30 cellular contexts compared by ENCODE assay signal in genomic region chr7:7481801-7482200, GRCh38. TPM values are rescaled to one million over a fixed set of nuclear protein-coding genes. Genes with fewer than 3 reads are reported as not detected.
"Had no signal": no experiment of that assay in that cellular context is flagged by ENCODE, and none has a peak within 500 bp of the region (broad histone marks: within the 10 kb centered on the region; RNA-seq: fewer than 3 reads in every experiment).

No MANE protein-coding gene starts in this region.

- H3K9me3 ChIP-seq: colonic mucosa, esophagus squamous epithelium, gastrocnemius medialis had no signal

- FAIRE-seq: colon, endometrium, endothelial cell of umbilical vein, frontal cortex had no signal

- H3K36me3 ChIP-seq: colonic mucosa, esophagus muscularis mucosa, esophagus squamous epithelium, heart left ventricle, heart right ventricle had no signal

- H3K27me3 ChIP-seq: colonic mucosa, dorsolateral prefrontal cortex, esophagus muscularis mucosa, esophagus squamous epithelium, foreskin keratinocyte, gastrocnemius medialis, gastroesophageal sphincter, heart left ventricle, heart right ventricle, hepatocyte had no signal

- DNase-seq: colonic mucosa; cortex of kidney; dorsolateral prefrontal cortex; effector CD4-positive, alpha-beta T cell; effector CD8-positive, alpha-beta T cell; effector memory CD4-positive, alpha-beta T cell; effector memory CD8-positive, alpha-beta T cell; endodermal cell; erythroblast; esophagus squamous epithelium; foreskin fibroblast; foreskin keratinocyte; foreskin melanocyte; gastrocnemius medialis; glutamatergic neuron; head of caudate nucleus; heart left ventricle; heart right ventricle had no signal

- H3K79me2 ChIP-seq: hepatocyte had no signal

- ATAC-seq: effector memory CD8-positive, alpha-beta T cell; esophagus mucosa; foreskin keratinocyte; gastrocnemius medialis; gastroesophageal sphincter; heart left ventricle; heart right ventricle had no signal

- H3K4me2 ChIP-seq: hepatocyte had no signal

- H3K4me1 ChIP-seq: colonic mucosa, esophagus muscularis mucosa, esophagus squamous epithelium, foreskin keratinocyte, gastrocnemius medialis, gastroesophageal sphincter, heart left ventricle had no signal

- H3K27ac ChIP-seq: colonic mucosa, coronary artery, dorsolateral prefrontal cortex, epithelial cell of prostate, esophagus muscularis mucosa, esophagus squamous epithelium, foreskin keratinocyte, gastrocnemius medialis, gastroesophageal sphincter, heart left ventricle, heart right ventricle, hepatocyte had no signal

- H3K4me3 ChIP-seq: colonic mucosa, coronary artery, dorsolateral prefrontal cortex, esophagus muscularis mucosa, esophagus squamous epithelium, gastrocnemius medialis, gastroesophageal sphincter, heart left ventricle, heart right ventricle, hepatocyte had no signal

- H2AFZ ChIP-seq: hepatocyte had no signal

RNA-seq across cellular contexts. Expression of gene COL28A1, which starts 53.9 kb away (rescaled TPM):
- total RNA-seq: dermis microvascular lymphatic vessel endothelial cell, endothelial cell of umbilical vein, foreskin keratinocyte, glomerular endothelial cell had no signal
- polyA plus RNA-seq: endothelial cell of umbilical vein, foreskin keratinocyte had no signal
